In genomic region chr12:75965661-75966060, GRCh38 we compare ENCODE assay signal across 1 cellular context.
TF ChIP-seq lines count a peak whose summit lies in the region.

No MANE protein-coding gene starts in this region.

TF ChIP-seq in HEK293, 187 proteins besides CTCF, POLR2A, EP300 and RAD21 (continued from another document):
- TF ChIP-seq ZNF132 (tag by site-specific recombination; IDR thresholded peaks at IDR 0.05; ENCODE audit: borderline replicate concordance) (no peak), ZNF692 (tag by site-specific recombination; IDR thresholded peaks at IDR 0.05) (no peak), ZNF23 (tag by site-specific recombination; IDR thresholded peaks at IDR 0.05; ENCODE audit: borderline replicate concordance) (no peak), IKZF3 (tag by site-specific recombination; IDR thresholded peaks at IDR 0.05) (no peak), ZNF354C (tag by site-specific recombination; IDR thresholded peaks at IDR 0.05; ENCODE audit: borderline replicate concordance, low read depth) (no peak), FEZF1 (tag by site-specific recombination; IDR thresholded peaks at IDR 0.05) (peak; percentile 54; the same call in 1 of the 2 replicates), ZBTB20 (tag by site-specific recombination; IDR thresholded peaks at IDR 0.05) (peak; percentile 50; the same call in 1 of the 2 replicates), ZNF221 (tag by site-specific recombination; IDR thresholded peaks at IDR 0.05; ENCODE audit: borderline replicate concordance) (no peak), MZF1 (tag by site-specific recombination; IDR thresholded peaks at IDR 0.05; ENCODE audit: borderline replicate concordance) (no peak), ZIC2 (tag by site-specific recombination; IDR thresholded peaks at IDR 0.05) (0 out of 2 replicates have a peak, but pooled peaks have one; percentile 8), ZNF391 (tag by site-specific recombination; IDR thresholded peaks at IDR 0.05; ENCODE audit: borderline replicate concordance, low read depth) (no peak), ZNF202 (tag by site-specific recombination; IDR thresholded peaks at IDR 0.05; ENCODE audit: borderline replicate concordance) (no peak)
